Comparison of ENCODE assay signal across 34 cellular contexts in the genomic region with DNA sequence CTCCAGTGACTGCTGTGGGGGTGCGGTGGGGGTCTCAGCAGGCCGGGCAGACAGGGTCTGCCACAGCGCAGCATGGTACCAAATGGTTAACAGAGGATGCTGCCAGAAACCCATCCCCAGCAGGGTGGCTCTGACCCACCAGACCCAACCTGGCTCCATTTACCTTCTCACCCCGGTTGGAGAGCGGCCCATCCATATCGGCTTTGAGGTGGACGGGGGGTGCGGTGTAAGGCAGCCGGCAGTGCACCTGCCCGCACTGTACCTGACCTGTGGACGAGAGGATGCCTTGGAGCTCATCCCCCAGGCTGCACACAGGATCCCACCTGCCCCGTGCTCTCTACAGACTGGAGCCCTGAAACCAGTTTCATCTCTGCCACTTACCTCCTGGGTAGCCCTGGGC. TPM values are rescaled to one million over a fixed set of nuclear protein-coding genes. Genes with fewer than 3 reads are reported as not detected.
"Had no signal": no experiment of that assay in that cellular context is flagged by ENCODE, and none has a peak within 500 bp of the region (broad histone marks: within the 10 kb centered on the region; RNA-seq: fewer than 3 reads in every experiment).

No MANE protein-coding gene starts in this region.

- H3K36me3 ChIP-seq: ascending aorta, breast epithelium, cardiac muscle cell, colonic mucosa, esophagus squamous epithelium, gastroesophageal sphincter, WERI-Rb-1 had no signal

- DNase-seq: activated B cell treated with CpG ODN at 0.5 μM for 24 hours; activated CD4-positive, alpha-beta T cell treated with anti-CD3 and anti-CD28 coated beads for 48 hours; activated CD4-positive, alpha-beta T cell treated with anti-CD3 and anti-CD28 coated beads, Interleukin-2, amount 50 U/mL, for 1 hour; activated CD4-positive, alpha-beta T cell treated with anti-CD3 and anti-CD28 coated beads, Interleukin-2, amount 50 U/mL, for 48 hours; activated CD8-positive, alpha-beta memory T cell treated with anti-CD3 and anti-CD28 coated beads for 24 hours; activated CD8-positive, alpha-beta T cell treated with anti-CD3 and anti-CD28 coated beads for 36 hours; activated gamma-delta T cell; activated naive CD4-positive, alpha-beta T cell; activated naive CD4-positive, alpha-beta T cell treated with anti-CD3 and anti-CD28 coated beads, Interleukin-2, amount 10 ng/mL, durations not matched to agents 7 days and 5 days; activated naive CD8-positive, alpha-beta T cell treated with anti-CD3 and anti-CD28 coated beads, Interleukin-2, amount 10 ng/mL, durations not matched to agents 7 days and 5 days; activated T-cell treated with anti-CD3 and anti-CD28 coated beads, Interleukin-2, amount 50 U/mL, for 4 hours; central memory CD4-positive, alpha-beta T cell; cerebellar nuclear complex; colonic mucosa; effector CD8-positive, alpha-beta T cell; esophagus squamous epithelium; foreskin melanocyte; T-helper 1 cell; T-helper 17 cell; T1000; WERI-Rb-1 had no signal

- H3K4me3 ChIP-seq: ascending aorta, breast epithelium, cardiac muscle cell, colonic mucosa, esophagus squamous epithelium, gastroesophageal sphincter had no signal

- H3K9me3 ChIP-seq: ascending aorta, breast epithelium, colonic mucosa, esophagus squamous epithelium, gastroesophageal sphincter had no signal

- ATAC-seq: activated CD4-positive, CD25-positive, alpha-beta regulatory T cell treated with anti-CD3 and anti-CD28 coated beads, Interleukin-2, amount 50 U/mL, for 24 hours; activated CD8-positive, alpha-beta T cell treated with anti-CD3 and anti-CD28 coated beads for 36 hours; activated naive CD4-positive, alpha-beta T cell treated with anti-CD3 and anti-CD28 coated beads, Interleukin-2, amount 50 U/mL, for 72 hours; activated T-cell treated with anti-CD3 and anti-CD28 coated beads, Interleukin-2, amount 50 U/mL, for 4 hours; activated T-helper 17 cell treated with anti-CD3 and anti-CD28 coated beads, Interleukin-2, amount 50 U/mL, for 72 hours; gastroesophageal sphincter; T-helper 17 cell had no signal

- H3K27ac ChIP-seq: ascending aorta, breast epithelium, cardiac muscle cell, colonic mucosa, epithelial cell of prostate, esophagus squamous epithelium, gastroesophageal sphincter, WERI-Rb-1 had no signal

RNA-seq across cellular contexts. Expression of gene LHX6, which starts 19.3 kb away (rescaled TPM):
- total RNA-seq: activated B cell treated with CpG ODN at 0.5 μM for 24 hours; activated naive CD8-positive, alpha-beta T cell treated with anti-CD3 and anti-CD28 coated beads, Interleukin-2, amount 10 ng/mL, durations not matched to agents 7 days and 5 days; activated T-helper 17 cell treated with anti-CD3 and anti-CD28 coated beads, Interleukin-2, amount 50 U/mL, for 72 hours; fibroblast of lung; fibroblast of villous mesenchyme; T-helper 17 cell had no signal
- polyA plus RNA-seq: cardiac muscle cell had no signal

RNA-seq across cellular contexts. Expression of gene MORN5, which starts 49.7 kb away (rescaled TPM):
- total RNA-seq: activated B cell treated with CpG ODN at 0.5 μM for 24 hours; activated CD8-positive, alpha-beta T cell treated with anti-CD3 and anti-CD28 coated beads for 36 hours; activated naive CD8-positive, alpha-beta T cell treated with anti-CD3 and anti-CD28 coated beads, Interleukin-2, amount 10 ng/mL, durations not matched to agents 7 days and 5 days; activated T-cell treated with anti-CD3 and anti-CD28 coated beads, Interleukin-2, amount 50 U/mL, for 4 hours; activated T-helper 17 cell treated with anti-CD3 and anti-CD28 coated beads, Interleukin-2, amount 50 U/mL, for 72 hours; ascending aorta; breast epithelium; cardiac muscle cell; dermis microvascular lymphatic vessel endothelial cell; endothelial cell of umbilical vein; esophagus squamous epithelium; fibroblast of villous mesenchyme; glomerular endothelial cell; T-helper 17 cell had no signal
- polyA plus RNA-seq: cardiac muscle cell, endothelial cell of umbilical vein, fibroblast of lung had no signal
